In genomic region chr13:40978109-40978508, GRCh38 we compare ENCODE assay signal across 8 cellular contexts. TPM values are rescaled to one million over a fixed set of nuclear protein-coding genes. Genes with fewer than 3 reads are reported as not detected.
DNase-seq lines count a peak whose midpoint lies in the region; ATAC-seq and TF ChIP-seq lines count a peak whose summit lies in the region.
"Not testable (repeated sequence)": the region's sequence is repeated elsewhere in the genome, so short reads cannot be mapped to it uniquely, and the experiment has no call there.

No MANE protein-coding gene starts in this region.

- 75 to 90% methylated on average over 6 of the region's 6 CpGs for WGBS in thyroid gland, 2 donors

- POLR2A ChIA-PET in activated CD8-positive, alpha-beta T cell treated with anti-CD3 and anti-CD28 coated beads, Interleukin-2, amount 10 ng/mL, durations not matched to agents 7 days and 5 days (lab: Charles Lee) = interaction anchor here (1.1 to 4.4 kb wide), 7 partner anchors 18 to 83 kb away, joined by 3 to 40 read pairs (median 4); partner anchors contain the start of genes ELF1 and WBP4

- H3K36me3 ChIP-seq in GM23338 (ENCODE audit: insufficient read depth); thyroid gland: not testable (repeated sequence)

- intact Hi-C loops in CD14-positive monocyte (cut with micrococcal nuclease); natural killer cell (cut with micrococcal nuclease); thyroid gland (cut with DNase I): not testable (repeated sequence)
- intact Hi-C loops in activated naive CD4-positive, alpha-beta T cell treated with anti-CD3 and anti-CD28 coated beads for 36 hours (cut with micrococcal nuclease) = loop anchor here (10.0 kb wide), 1 partner anchor 937 kb away; no protein-coding TSS in a partner anchor

- H3K4me1 Mint-ChIP-seq in CD14-positive monocyte = peaks cover 66% of the 10 kb centered on the region
- peaks cover 14% of the 10 kb centered on the region; the same call in 2 of the 3 replicates for H3K4me1 Mint-ChIP-seq in GM23338
- peaks cover 53% of the 10 kb centered on the region for H3K4me1 Mint-ChIP-seq in T-helper 17 cell
- peaks cover 62% of the 10 kb centered on the region for H3K4me1 Mint-ChIP-seq in activated CD8-positive, alpha-beta T cell treated with anti-CD3 and anti-CD28 coated beads, Interleukin-2, amount 10 ng/mL, durations not matched to agents 7 days and 5 days (ENCODE audit: low read depth)
- H3K4me1 Mint-ChIP-seq in activated naive CD4-positive, alpha-beta T cell treated with anti-CD3 and anti-CD28 coated beads for 36 hours (ENCODE audit: low read depth) = peaks cover 63% of the 10 kb centered on the region
- H3K4me1 Mint-ChIP-seq in central memory CD8-positive, alpha-beta T cell = peaks cover 85% of the 10 kb centered on the region
- peaks cover 93 to 96% of the 10 kb centered on the region in 2 donors for H3K4me1 Mint-ChIP-seq in natural killer cell

- H4K20me1 ChIP-seq in GM23338 (replicated peaks; ENCODE audit: insufficient read depth) = not testable (repeated sequence)

- not testable (repeated sequence) for H3K9me3 Mint-ChIP-seq in CD14-positive monocyte; GM23338; activated CD8-positive, alpha-beta T cell treated with anti-CD3 and anti-CD28 coated beads, Interleukin-2, amount 10 ng/mL, durations not matched to agents 7 days and 5 days (ENCODE audit: insufficient read depth); activated naive CD4-positive, alpha-beta T cell treated with anti-CD3 and anti-CD28 coated beads for 36 hours; central memory CD8-positive, alpha-beta T cell; natural killer cell

- peak overlapping the region; percentile 78 to 82 for H3K4me3 Mint-ChIP-seq in CD14-positive monocyte
- H3K4me3 Mint-ChIP-seq in GM23338 = not testable (repeated sequence)
- H3K4me3 Mint-ChIP-seq in T-helper 17 cell = peak overlapping the region; percentile 96
- H3K4me3 Mint-ChIP-seq in activated CD8-positive, alpha-beta T cell treated with anti-CD3 and anti-CD28 coated beads, Interleukin-2, amount 10 ng/mL, durations not matched to agents 7 days and 5 days = peak overlapping the region; percentile 94
- peak overlapping the region; percentile 90 for H3K4me3 Mint-ChIP-seq in activated naive CD4-positive, alpha-beta T cell treated with anti-CD3 and anti-CD28 coated beads for 36 hours
- peak overlapping the region; percentile 99 for H3K4me3 Mint-ChIP-seq in central memory CD8-positive, alpha-beta T cell
- H3K4me3 Mint-ChIP-seq in natural killer cell = peak overlapping the region; percentile 85

- not testable (repeated sequence) for ATAC-seq in GM23338; T-helper 17 cell; activated CD8-positive, alpha-beta T cell treated with anti-CD3 and anti-CD28 coated beads, Interleukin-2, amount 10 ng/mL, durations not matched to agents 7 days and 5 days; central memory CD8-positive, alpha-beta T cell (replicated peaks; ENCODE audit: extremely low read depth, poor library complexity, severe bottlenecking); natural killer cell

- H3K27me3 ChIP-seq in GM23338 (ENCODE audit: insufficient read depth); thyroid gland: not testable (repeated sequence)

- not testable (repeated sequence) for H3K79me2 ChIP-seq in GM23338 (replicated peaks; ENCODE audit: insufficient read depth)

- H3K4me3 ChIP-seq in GM23338; thyroid gland (replicated peaks in 1 of 3): not testable (repeated sequence)

- H3K4me1 ChIP-seq in GM23338 (ENCODE audit: insufficient read depth) = not testable (repeated sequence)
- peaks cover 57 to 82% of the 10 kb centered on the region in 2 donors for H3K4me1 ChIP-seq in thyroid gland

- H3F3A ChIP-seq in GM23338 (replicated peaks; ENCODE audit: low read depth) = not testable (repeated sequence)

- TF ChIP-seq CTCF in CD14-positive monocyte (IDR thresholded peaks at IDR 0.05); GM23338 (conservative IDR thresholded peaks at IDR 0.05; ENCODE audit: low read depth in 2 of 2); natural killer cell (IDR thresholded peaks at IDR 0.05); thyroid gland (IDR thresholded peaks at IDR 0.05): not testable (repeated sequence)

- not testable (repeated sequence) for H3K9me2 ChIP-seq in GM23338 (ENCODE audit: insufficient read depth)

- peaks cover 39 to 41% of the 10 kb centered on the region in 2 donors for H3K36me3 Mint-ChIP-seq in CD14-positive monocyte
- not testable (repeated sequence) for H3K36me3 Mint-ChIP-seq in GM23338 (ENCODE audit: low read depth); T-helper 17 cell (ENCODE audit: low read depth); natural killer cell
- H3K36me3 Mint-ChIP-seq in activated CD8-positive, alpha-beta T cell treated with anti-CD3 and anti-CD28 coated beads, Interleukin-2, amount 10 ng/mL, durations not matched to agents 7 days and 5 days (ENCODE audit: low read depth) = peaks cover 56% of the 10 kb centered on the region
- peaks cover 30% of the 10 kb centered on the region for H3K36me3 Mint-ChIP-seq in activated naive CD4-positive, alpha-beta T cell treated with anti-CD3 and anti-CD28 coated beads for 36 hours (ENCODE audit: low read depth)
- H3K36me3 Mint-ChIP-seq in central memory CD8-positive, alpha-beta T cell (ENCODE audit: insufficient read depth) = peaks cover 29% of the 10 kb centered on the region

- not testable (repeated sequence) for H3K27me3 Mint-ChIP-seq in CD14-positive monocyte (ENCODE audit: low read depth in 3 of 3); GM23338 (ENCODE audit: insufficient read depth, low read depth, poor library complexity); T-helper 17 cell; activated CD8-positive, alpha-beta T cell treated with anti-CD3 and anti-CD28 coated beads, Interleukin-2, amount 10 ng/mL, durations not matched to agents 7 days and 5 days (ENCODE audit: low read depth); activated naive CD4-positive, alpha-beta T cell treated with anti-CD3 and anti-CD28 coated beads for 36 hours (ENCODE audit: low read depth); central memory CD8-positive, alpha-beta T cell; natural killer cell (ENCODE audit: low read depth in 2 of 2)

- H3K4me2 ChIP-seq in GM23338 = not testable (repeated sequence)

- not testable (repeated sequence) for H3K9me3 ChIP-seq in T-helper 17 cell (ENCODE audit: control insufficient read depth, low read length, poor library complexity, severe bottlenecking); thyroid gland

- CTCF ChIA-PET in activated CD8-positive, alpha-beta T cell treated with anti-CD3 and anti-CD28 coated beads, Interleukin-2, amount 10 ng/mL, durations not matched to agents 7 days and 5 days (lab: Charles Lee) = interaction anchor here (1.1 to 1.6 kb wide), 8 partner anchors 11 to 77 kb away, joined by 3 to 5 read pairs (median 3); no protein-coding TSS in a partner anchor
- CTCF ChIA-PET in activated naive CD4-positive, alpha-beta T cell treated with anti-CD3 and anti-CD28 coated beads for 36 hours (lab: Charles Lee) = interaction anchor here (0.6 to 2.4 kb wide), 8 partner anchors 10 to 192 kb away, joined by 3 to 8 read pairs (median 6); partner anchors contain the start of gene ELF1

- not testable (repeated sequence) for H2AFZ ChIP-seq in GM23338

- peak overlapping the region; percentile 46 to 93 (median 88) for H3K27ac Mint-ChIP-seq in CD14-positive monocyte
- peak overlapping the region; percentile 60; the same call in 1 of the 2 replicates for H3K27ac Mint-ChIP-seq in GM23338
- peak overlapping the region; percentile 98 for H3K27ac Mint-ChIP-seq in T-helper 17 cell
- H3K27ac Mint-ChIP-seq in activated CD8-positive, alpha-beta T cell treated with anti-CD3 and anti-CD28 coated beads, Interleukin-2, amount 10 ng/mL, durations not matched to agents 7 days and 5 days = peak overlapping the region; percentile 74
- peak overlapping the region; percentile 100 for H3K27ac Mint-ChIP-seq in activated naive CD4-positive, alpha-beta T cell treated with anti-CD3 and anti-CD28 coated beads for 36 hours
- H3K27ac Mint-ChIP-seq in central memory CD8-positive, alpha-beta T cell (ENCODE audit: low read depth) = peak overlapping the region; percentile 95
- H3K27ac Mint-ChIP-seq in natural killer cell = peak overlapping the region; percentile 87 to 93

- not testable (repeated sequence) for DNase-seq in CD14-positive monocyte (ENCODE audit: low spot score); GM23338 (ENCODE audit: low spot score); T-helper 17 cell; activated CD8-positive, alpha-beta T cell treated with anti-CD3 and anti-CD28 coated beads, Interleukin-2, amount 10 ng/mL, durations not matched to agents 7 days and 5 days; central memory CD8-positive, alpha-beta T cell (ENCODE audit: low spot score in 2 of 2); natural killer cell; thyroid gland
- peak; percentile 50 for DNase-seq in activated naive CD4-positive, alpha-beta T cell treated with anti-CD3 and anti-CD28 coated beads for 36 hours

- H3K27ac ChIP-seq in GM23338 (ENCODE audit: low read depth) = not testable (repeated sequence)
- H3K27ac ChIP-seq in thyroid gland = peak overlapping the region in 2 of 3 donors; percentile 16 to 57

- TF ChIP-seq POLR2A in thyroid gland (IDR thresholded peaks at IDR 0.05) = not testable (repeated sequence)

RNA-seq across cellular contexts. Expression of gene ELF1, which starts 41.0 kb away (rescaled TPM):
- polyA plus RNA-seq in CD14-positive monocyte = 10 to 100 TPM; 83.3 TPM
- 11.4 and 12.7 TPM in 2 replicates for total RNA-seq in GM23338 (2014; rRNA removed; shearing (Covaris generic))
- polyA plus RNA-seq in GM23338 (2016; fragmentation: Nextera tagmentation; extraction: Ambion mirVana) = 5.4 and 7.0 TPM in 2 replicates
- total RNA-seq in T-helper 17 cell = 100 to 1,000 TPM; 197 to 232 TPM
- total RNA-seq in activated CD8-positive, alpha-beta T cell treated with anti-CD3 and anti-CD28 coated beads, Interleukin-2, amount 10 ng/mL, durations not matched to agents 7 days and 5 days = 100 to 1,000 TPM; 106 to 107 TPM
- 10 to 100 TPM; 61.7 to 62.3 TPM for total RNA-seq in activated naive CD4-positive, alpha-beta T cell treated with anti-CD3 and anti-CD28 coated beads for 36 hours
- 100 to 1,000 TPM; 174 to 216 (median 193) TPM for total RNA-seq in natural killer cell
- 100 to 1,000 TPM; 105 to 119 (median 110) TPM for total RNA-seq in thyroid gland
